ENCODE assay signal across 1 cellular context in genomic region chr10:71746344-71747037, GRCh38.
TF ChIP-seq lines count a peak whose summit lies in the region.

No MANE protein-coding gene starts in this region.

TF ChIP-seq in H1, 55 proteins besides CTCF, POLR2A, EP300 and RAD21:
- TF ChIP-seq JUND (IDR thresholded peaks at IDR 0.05; ENCODE audit: low read length), result no peak
- no peak for TF ChIP-seq ASH2L (IDR thresholded peaks at IDR 0.05; ENCODE audit: low read length)
- TF ChIP-seq POLR2AphosphoS5 (IDR thresholded peaks at IDR 0.05; ENCODE audit: low read depth, low read length), result no peak
- no peak for TF ChIP-seq SIRT6 (IDR thresholded peaks at IDR 0.05; ENCODE audit: low read length)
- no peak for TF ChIP-seq HDAC2 (IDR thresholded peaks at IDR 0.05; ENCODE audit: borderline replicate concordance in 1 of 2, low read depth in 2 of 2, low read length in 2 of 2)
- TF ChIP-seq POU5F1 (IDR thresholded peaks at IDR 0.05; ENCODE audit: low read depth, low read length), result no peak
- TF ChIP-seq RBBP5 (IDR thresholded peaks at IDR 0.05; ENCODE audit: borderline replicate concordance, low read depth, low read length), result no peak
- TF ChIP-seq SP2 (IDR thresholded peaks at IDR 0.05; ENCODE audit: low read length), result no peak
- TF ChIP-seq TCF12 (IDR thresholded peaks at IDR 0.05; ENCODE audit: low read depth, low read length), result no peak
- TF ChIP-seq, protein P1, sequence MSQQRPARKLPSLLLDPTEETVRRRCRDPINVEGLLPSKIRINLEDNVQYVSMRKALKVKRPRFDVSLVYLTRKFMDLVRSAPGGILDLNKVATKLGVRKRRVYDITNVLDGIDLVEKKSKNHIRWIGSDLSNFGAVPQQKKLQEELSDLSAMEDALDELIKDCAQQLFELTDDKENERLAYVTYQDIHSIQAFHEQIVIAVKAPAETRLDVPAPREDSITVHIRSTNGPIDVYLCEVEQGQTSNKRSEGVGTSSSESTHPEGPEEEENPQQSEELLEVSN (IDR thresholded peaks at IDR 0.05), result no peak
- TF ChIP-seq TAF1 (IDR thresholded peaks at IDR 0.05; ENCODE audit: low read depth, low read length), result no peak
